Comparison of ENCODE assay signal across 16 cellular contexts in the genomic region with DNA sequence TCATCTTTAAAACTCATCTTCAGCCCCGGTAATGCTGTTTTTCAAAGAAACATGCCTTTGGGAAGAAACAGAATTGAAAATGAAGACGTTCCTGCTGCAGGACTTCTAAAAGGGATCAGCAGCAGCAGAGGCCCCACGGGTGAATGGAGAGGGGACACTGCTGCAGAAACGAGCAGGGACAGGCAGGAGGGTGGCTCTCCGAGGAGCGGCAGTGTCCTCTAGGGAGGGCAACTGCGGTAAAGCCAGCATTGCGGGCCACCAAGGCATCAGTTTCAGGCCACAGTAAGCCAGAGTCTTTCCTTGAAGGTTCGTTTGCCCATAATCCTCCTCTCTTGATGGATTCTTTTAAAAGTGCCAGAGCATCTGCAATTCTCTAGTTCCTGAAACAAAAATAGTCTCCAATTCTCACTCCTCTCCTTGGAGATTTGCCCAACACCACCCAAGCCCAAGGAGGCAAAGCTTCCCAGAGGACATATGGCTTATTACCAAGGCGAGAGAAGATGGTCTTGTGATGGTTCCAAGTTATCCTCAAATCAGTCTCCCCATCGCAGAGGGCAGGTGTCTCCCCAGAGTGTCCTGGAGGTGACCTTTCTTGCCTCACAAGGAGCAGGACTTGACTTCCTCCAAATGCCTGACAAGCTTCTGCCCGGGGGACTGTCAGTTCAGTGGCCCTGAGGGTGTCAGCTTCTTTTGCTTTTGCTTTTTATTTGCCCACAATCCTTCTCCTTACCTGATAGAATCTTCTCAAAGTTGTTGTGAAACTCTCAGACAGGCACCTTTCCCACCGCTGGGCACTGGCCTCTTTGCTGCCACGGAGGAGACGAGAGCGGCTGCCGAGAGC.
"Had no signal": no experiment of that assay in that cellular context is flagged by ENCODE, and none has a peak within 500 bp of the region (broad histone marks: within the 10 kb centered on the region; RNA-seq: fewer than 3 reads in every experiment).

No MANE protein-coding gene starts in this region.

- H3K4me3 ChIP-seq: left ventricle myocardium inferior, stomach, transverse colon, uterus had no signal

- H3K36me3 ChIP-seq: left ventricle myocardium inferior, stomach, transverse colon, uterus had no signal

- H3K4me1 ChIP-seq: left ventricle myocardium inferior, stomach, transverse colon, uterus had no signal

- H3K27ac ChIP-seq: left ventricle myocardium inferior, stomach, transverse colon, uterus had no signal

- H3K9me3 ChIP-seq: transverse colon, uterus had no signal

- H3K27me3 ChIP-seq: uterus had no signal

- DNase-seq: activated effector memory CD4-positive, alpha-beta T cell treated with anti-CD3 and anti-CD28 coated beads, Interleukin-2, amount 50 U/mL, for 16 hours; activated naive CD4-positive, alpha-beta T cell treated with anti-CD3 and anti-CD28 coated beads, Interleukin-2, amount 10 ng/mL, durations not matched to agents 7 days and 5 days; cerebellar nuclear complex; effector CD4-positive, alpha-beta T cell; erythroblast; foreskin fibroblast; left ventricle myocardium inferior; nephron progenitor cell; nucleus accumbens; small intestine; stimulated activated CD4-positive, alpha-beta T cell treated with anti-CD3 and anti-CD28 coated beads, Interleukin-2, amount 100 ng/mL, for 24 hours; stomach; T-helper 1 cell; T-helper 9 cell; transverse colon; uterus had no signal
